In the genomic region with DNA sequence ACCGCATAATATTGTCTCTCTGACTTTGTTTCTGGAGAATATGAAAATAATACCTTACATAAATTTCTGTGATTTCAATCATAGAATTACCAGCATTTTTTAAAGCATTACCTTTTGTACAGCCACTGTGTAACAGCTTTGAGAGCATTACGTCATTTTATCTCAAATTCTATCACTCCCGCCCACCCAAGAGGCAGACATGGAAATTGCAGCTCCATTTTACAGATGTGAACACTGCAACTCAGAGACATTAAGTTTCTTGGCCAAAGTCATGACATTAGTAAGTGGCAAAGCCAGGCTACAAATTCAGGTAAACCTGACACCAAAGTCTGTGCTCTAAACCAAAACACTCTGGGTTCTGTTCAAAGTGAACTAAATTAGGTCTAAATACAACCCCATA, we compare ENCODE assay signal across 1 cellular context.
TF ChIP-seq lines count a peak whose summit lies in the region.

No MANE protein-coding gene starts in this region.

TF ChIP-seq in HCT116, 20 proteins besides CTCF, POLR2A, EP300 and RAD21 (continued from another document):
- no peak for TF ChIP-seq ZFX (IDR thresholded peaks at IDR 0.05)
- no peak for TF ChIP-seq REST (IDR thresholded peaks at IDR 0.05; ENCODE audit: low read depth)
- no peak for TF ChIP-seq SRF (IDR thresholded peaks at IDR 0.05; ENCODE audit: low read depth)
